ENCODE assay signal across 14 cellular contexts in the genomic region with DNA sequence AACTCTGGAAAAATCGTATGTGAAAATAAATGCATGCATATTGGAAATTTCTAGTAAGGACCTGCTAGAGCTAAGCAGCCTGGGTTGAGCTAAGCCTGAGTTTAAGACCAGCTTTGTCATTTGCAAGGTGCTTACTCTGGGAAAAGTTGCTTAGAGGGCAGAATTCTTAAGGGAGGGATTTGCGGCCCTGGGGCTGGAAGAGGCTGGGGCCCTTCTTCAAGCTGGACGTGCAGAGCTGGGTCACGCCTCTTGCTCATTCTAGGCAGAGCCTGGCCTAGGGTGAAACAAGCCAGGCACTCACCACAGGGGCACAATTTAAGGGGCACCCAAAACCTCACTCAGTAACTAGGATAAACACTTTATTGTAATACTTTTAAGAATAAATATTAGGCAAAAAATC.
"Had no signal": no experiment of that assay in that cellular context is flagged by ENCODE, and none has a peak within 500 bp of the region (broad histone marks: within the 10 kb centered on the region; RNA-seq: fewer than 3 reads in every experiment).

No MANE protein-coding gene starts in this region.

- ATAC-seq: activated CD4-positive, CD25-positive, alpha-beta regulatory T cell treated with anti-CD3 and anti-CD28 coated beads, Interleukin-2, amount 50 U/mL, for 24 hours; activated CD8-positive, alpha-beta memory T cell treated with anti-CD3 and anti-CD28 coated beads, Interleukin-2, amount 10 ng/mL, durations not matched to agents 7 days and 5 days; stimulated activated naive B cell treated with anti-CD40 and anti-IgM and Interleukin-4, amounts not matched to agents 10 μg/mL and 1 μg/mL and 100 μg/mL, for 72 hours had no signal

- H3K27ac Mint-ChIP-seq: activated CD8-positive, alpha-beta memory T cell treated with anti-CD3 and anti-CD28 coated beads, Interleukin-2, amount 10 ng/mL, durations not matched to agents 7 days and 5 days; activated naive CD8-positive, alpha-beta T cell; stimulated activated naive B cell treated with anti-CD40 and anti-IgM and Interleukin-4, amounts not matched to agents 10 μg/mL and 1 μg/mL and 100 μg/mL, for 72 hours had no signal

- H3K4me1 Mint-ChIP-seq: stimulated activated naive B cell treated with anti-CD40 and anti-IgM and Interleukin-4, amounts not matched to agents 10 μg/mL and 1 μg/mL and 100 μg/mL, for 72 hours had no signal

- H3K4me3 Mint-ChIP-seq: activated CD8-positive, alpha-beta memory T cell treated with anti-CD3 and anti-CD28 coated beads, Interleukin-2, amount 10 ng/mL, durations not matched to agents 7 days and 5 days; activated naive CD8-positive, alpha-beta T cell; stimulated activated naive B cell treated with anti-CD40 and anti-IgM and Interleukin-4, amounts not matched to agents 10 μg/mL and 1 μg/mL and 100 μg/mL, for 72 hours had no signal

- H3K4me3 ChIP-seq: lung, SJSA1, tibial nerve had no signal

- DNase-seq: activated CD4-positive, alpha-beta T cell treated with anti-CD3 and anti-CD28 coated beads, Interleukin-2, amount 50 U/mL, for 48 hours; activated CD8-positive, alpha-beta memory T cell treated with anti-CD3 and anti-CD28 coated beads, Interleukin-2, amount 10 ng/mL, durations not matched to agents 7 days and 5 days; activated effector memory CD4-positive, alpha-beta T cell treated with anti-CD3 and anti-CD28 coated beads, Interleukin-2, amount 50 U/mL, for 16 hours; effector memory CD4-positive, alpha-beta T cell; foreskin melanocyte; midbrain; stimulated activated naive B cell treated with anti-CD40 and anti-IgM and Interleukin-4, amounts not matched to agents 10 μg/mL and 1 μg/mL and 100 μg/mL, for 72 hours had no signal

- H3K36me3 ChIP-seq: SJSA1, tibial nerve had no signal

- H3K27me3 Mint-ChIP-seq: activated naive CD8-positive, alpha-beta T cell; stimulated activated naive B cell treated with anti-CD40 and anti-IgM and Interleukin-4, amounts not matched to agents 10 μg/mL and 1 μg/mL and 100 μg/mL, for 72 hours had no signal

- H3K36me3 Mint-ChIP-seq: activated CD8-positive, alpha-beta memory T cell treated with anti-CD3 and anti-CD28 coated beads, Interleukin-2, amount 10 ng/mL, durations not matched to agents 7 days and 5 days; activated naive CD8-positive, alpha-beta T cell; brain had no signal

- H3K27me3 ChIP-seq: SJSA1 had no signal

- H3K9me3 ChIP-seq: SJSA1, tibial nerve had no signal

- H3K9me3 Mint-ChIP-seq: stimulated activated naive B cell treated with anti-CD40 and anti-IgM and Interleukin-4, amounts not matched to agents 10 μg/mL and 1 μg/mL and 100 μg/mL, for 72 hours had no signal

- H3K4me1 ChIP-seq: SJSA1 had no signal

- H3K27ac ChIP-seq: epithelial cell of prostate, SJSA1, tibial nerve had no signal
